21 cellular contexts compared by ENCODE assay signal in genomic region chr5:98935206-98935605, GRCh38. TPM values are rescaled to one million over a fixed set of nuclear protein-coding genes. Genes with fewer than 3 reads are reported as not detected.
DNase-seq lines count a peak whose midpoint lies in the region; ATAC-seq and TF ChIP-seq lines count a peak whose summit lies in the region.
"Had no signal": no experiment of that assay in that cellular context is flagged by ENCODE, and none has a peak within 500 bp of the region (broad histone marks: within the 10 kb centered on the region; RNA-seq: fewer than 3 reads in every experiment).

No MANE protein-coding gene starts in this region.

- H3K9me3 ChIP-seq in MG63 (no peaks in the 10 kb centered on the region), hepatocyte (ENCODE audit: low read depth) (no peaks in the 10 kb centered on the region)
- H3K9me3 ChIP-seq: Peyer's patch, upper lobe of right lung had no signal

- no peak overlapping the region for H3K4me2 ChIP-seq in hepatocyte

- no peaks in the 10 kb centered on the region for H3K9me2 ChIP-seq in hepatocyte (replicated peaks; ENCODE audit: insufficient read depth)

- H3K27me3 ChIP-seq in MG63 (no peaks in the 10 kb centered on the region), hepatocyte (no peaks in the 10 kb centered on the region)
- H3K27me3 ChIP-seq: Peyer's patch, upper lobe of right lung had no signal

- no peak for ATAC-seq in stimulated activated naive B cell treated with anti-CD40 and anti-IgM and Interleukin-4, amounts not matched to agents 10 μg/mL and 1 μg/mL and 100 μg/mL, for 72 hours (replicated peaks)
- ATAC-seq in GM18505 (IDR thresholded peaks at IDR 0.05; ENCODE audit: unreplicated experiment), result no peak
- ATAC-seq: upper lobe of right lung had no signal

- H2AFZ ChIP-seq in hepatocyte, result no peak overlapping the region

- H3K27ac Mint-ChIP-seq in activated naive CD4-positive, alpha-beta T cell treated with anti-CD3 and anti-CD28 coated beads for 36 hours, result peak overlapping the region; percentile 96
- peak overlapping the region; percentile 47 for H3K27ac Mint-ChIP-seq in stimulated activated naive B cell treated with anti-CD40 and anti-IgM and Interleukin-4, amounts not matched to agents 10 μg/mL and 1 μg/mL and 100 μg/mL, for 72 hours
- H3K27ac Mint-ChIP-seq: progenitor cell of endocrine pancreas had no signal

- H3K4me3 ChIP-seq in MG63 (no peak overlapping the region), fibroblast of mammary gland (ENCODE audit: control insufficient read depth, low read depth, low read length) (no peak overlapping the region), hepatocyte (no peak overlapping the region)
- H3K4me3 ChIP-seq: coronary artery, Peyer's patch, upper lobe of right lung had no signal

- TF ChIP-seq CTCF in fibroblast of mammary gland (conservative IDR thresholded peaks at IDR 0.05; ENCODE audit: control insufficient read depth, insufficient read depth, low read depth, low read length) (no peak), hepatocyte (IDR thresholded peaks at IDR 0.05; ENCODE audit: poor library complexity) (no peak)

- peaks cover 80% of the 10 kb centered on the region for H3K4me1 Mint-ChIP-seq in activated naive CD4-positive, alpha-beta T cell treated with anti-CD3 and anti-CD28 coated beads for 36 hours (ENCODE audit: low read depth)
- peaks cover 26 to 45% of the 10 kb centered on the region in 2 donors for H3K4me1 Mint-ChIP-seq in stimulated activated naive B cell treated with anti-CD40 and anti-IgM and Interleukin-4, amounts not matched to agents 10 μg/mL and 1 μg/mL and 100 μg/mL, for 72 hours

- H3K9me3 Mint-ChIP-seq in activated naive CD4-positive, alpha-beta T cell treated with anti-CD3 and anti-CD28 coated beads for 36 hours, result no peaks in the 10 kb centered on the region
- peaks cover 3 to 5% of the 10 kb centered on the region in 2 donors for H3K9me3 Mint-ChIP-seq in stimulated activated naive B cell treated with anti-CD40 and anti-IgM and Interleukin-4, amounts not matched to agents 10 μg/mL and 1 μg/mL and 100 μg/mL, for 72 hours
- H3K9me3 Mint-ChIP-seq: nephron had no signal

- no peak for TF ChIP-seq POLR2A in GM18505 (IDR thresholded peaks at IDR 0.05; ENCODE audit: borderline replicate concordance, extremely low read depth, insufficient read depth, insufficient read length)

- H3K4me1 ChIP-seq in hepatocyte (ENCODE audit: insufficient read depth), result peaks cover 10% of the 10 kb centered on the region

- no peak overlapping the region for H3K27ac ChIP-seq in hepatocyte
- H3K27ac ChIP-seq: upper lobe of right lung had no signal

- H3K36me3 ChIP-seq in MG63 (peaks cover 8% of the 10 kb centered on the region), hepatocyte (replicated peaks; ENCODE audit: insufficient read depth, low read depth) (no peaks in the 10 kb centered on the region)
- H3K36me3 ChIP-seq: Peyer's patch, upper lobe of right lung had no signal

- peaks cover 35% of the 10 kb centered on the region for H3K79me2 ChIP-seq in hepatocyte

- H3K36me3 Mint-ChIP-seq in activated naive CD4-positive, alpha-beta T cell treated with anti-CD3 and anti-CD28 coated beads for 36 hours (ENCODE audit: low read depth), result peaks cover 4% of the 10 kb centered on the region
- peaks cover 4 to 7% of the 10 kb centered on the region in 2 donors for H3K36me3 Mint-ChIP-seq in stimulated activated naive B cell treated with anti-CD40 and anti-IgM and Interleukin-4, amounts not matched to agents 10 μg/mL and 1 μg/mL and 100 μg/mL, for 72 hours

- CTCF ChIA-PET in activated naive CD4-positive, alpha-beta T cell treated with anti-CD3 and anti-CD28 coated beads for 36 hours (lab: Charles Lee), result no interaction called here

- no peak overlapping the region for H3K4me3 Mint-ChIP-seq in activated naive CD4-positive, alpha-beta T cell treated with anti-CD3 and anti-CD28 coated beads for 36 hours
- H3K4me3 Mint-ChIP-seq in stimulated activated naive B cell treated with anti-CD40 and anti-IgM and Interleukin-4, amounts not matched to agents 10 μg/mL and 1 μg/mL and 100 μg/mL, for 72 hours, result no peak overlapping the region
- H3K4me3 Mint-ChIP-seq: nephron had no signal

- peaks cover 10% of the 10 kb centered on the region for H4K20me1 ChIP-seq in hepatocyte (ENCODE audit: insufficient read depth, poor library complexity, severe bottlenecking)

- no peaks in the 10 kb centered on the region for H3K27me3 Mint-ChIP-seq in activated naive CD4-positive, alpha-beta T cell treated with anti-CD3 and anti-CD28 coated beads for 36 hours (ENCODE audit: low read depth)
- no peaks in the 10 kb centered on the region for H3K27me3 Mint-ChIP-seq in stimulated activated naive B cell treated with anti-CD40 and anti-IgM and Interleukin-4, amounts not matched to agents 10 μg/mL and 1 μg/mL and 100 μg/mL, for 72 hours
- H3K27me3 Mint-ChIP-seq: progenitor cell of endocrine pancreas had no signal

- no peak for DNase-seq in activated naive CD4-positive, alpha-beta T cell treated with anti-CD3 and anti-CD28 coated beads for 36 hours
- no peak for DNase-seq in activated naive CD4-positive, alpha-beta T cell (lab: John Stamatoyannopoulos, UW)
- DNase-seq in MG63, result peak; percentile 63
- DNase-seq in fibroblast of mammary gland (ENCODE audit: low read depth), result peak; percentile 22
- no peak for DNase-seq in stimulated activated naive B cell treated with anti-CD40 and anti-IgM and Interleukin-4, amounts not matched to agents 10 μg/mL and 1 μg/mL and 100 μg/mL, for 72 hours
- no peak for DNase-seq in hepatocyte (ENCODE audit: low spot score)
- no peak for DNase-seq in T-helper 1 cell
- DNase-seq: activated CD4-positive, alpha-beta T cell treated with anti-CD3 and anti-CD28 coated beads for 4 hours; activated naive CD4-positive, alpha-beta T cell treated with anti-CD3 and anti-CD28 coated beads, Interleukin-2, amount 50 U/mL, for 16 hours; DMS79; hypothalamus; NCI-H187 treated with DMSO at 0.1 percent for 48 hours; NCI-H446 treated with DMSO at 0.1 percent for 48 hours; Peyer's patch; small intestine; stimulated activated CD4-positive, alpha-beta T cell treated with anti-CD3 and anti-CD28 coated beads, Interleukin-4, amount 100 ng/mL, for 1 hour; upper lobe of right lung had no signal

- WGBS in hepatocyte (ENCODE audit: low lambda C conversion rate, missing lambda C conversion rate), result 85% methylated on average over 3 of the region's 3 CpGs

- intact Hi-C loops in activated naive CD4-positive, alpha-beta T cell treated with anti-CD3 and anti-CD28 coated beads for 36 hours (cut with micrococcal nuclease), result loop anchor here (1.0 to 10.0 kb wide), 2 partner anchors 9 to 1390 kb away; no protein-coding TSS in a partner anchor

RNA-seq across cellular contexts. Expression of gene CHD1, which starts 6.4 kb away (rescaled TPM):
- 10 to 100 TPM; 50.5 to 52.1 TPM for total RNA-seq in activated naive CD4-positive, alpha-beta T cell treated with anti-CD3 and anti-CD28 coated beads for 36 hours
- 27.0 and 43.4 TPM in 2 replicates for total RNA-seq in MG63 (2014; rRNA removed; shearing (Covaris generic); ENCODE audit: low replicate concordance)
- total RNA-seq in hepatocyte, result 57.4 and 81.4 TPM in 2 replicates
- polyA plus RNA-seq in hepatocyte, result 14.2 and 20.6 TPM in 2 replicates

Comparison
In these comparisons a context has a peak if more than half of its experiments do, and no peak if none do; other contexts are left out.
1. DNase-seq: peak in MG63 (single experiment) and fibroblast of mammary gland (single experiment); none in activated naive CD4-positive, alpha-beta T cell treated with anti-CD3 and anti-CD28 coated beads for 36 hours (single experiment), activated naive CD4-positive, alpha-beta T cell (0 of 4), stimulated activated naive B cell treated with anti-CD40 and anti-IgM and Interleukin-4, amounts not matched to agents 10 μg/mL and 1 μg/mL and 100 μg/mL, for 72 hours (single experiment), hepatocyte (single experiment) and T-helper 1 cell (0 of 5).